ENCODE assay signal across 6 cellular contexts in genomic region chr15:40333922-40334492, GRCh38. TPM values are rescaled to one million over a fixed set of nuclear protein-coding genes. Genes with fewer than 3 reads are reported as not detected.
DNase-seq lines count a peak whose midpoint lies in the region; ATAC-seq and TF ChIP-seq lines count a peak whose summit lies in the region.

No MANE protein-coding gene starts in this region.

- no peak for TF ChIP-seq POLR2A in breast epithelium (IDR thresholded peaks at IDR 0.05)

- H3K9me3 Mint-ChIP-seq in MCF 10A (ENCODE audit: unreplicated experiment) (no peaks in the 10 kb centered on the region), endothelial cell (ENCODE audit: unreplicated experiment) (no peaks in the 10 kb centered on the region)

- H3K27ac Mint-ChIP-seq in MCF 10A (ENCODE audit: low read depth, unreplicated experiment) (no peak overlapping the region), endothelial cell (ENCODE audit: unreplicated experiment) (peak overlapping the region; percentile 92)

- H3K4me3 Mint-ChIP-seq in MCF 10A (ENCODE audit: unreplicated experiment) = no peak overlapping the region
- peak overlapping the region; percentile 63 for H3K4me3 Mint-ChIP-seq in endothelial cell (ENCODE audit: unreplicated experiment)

- H3K36me3 ChIP-seq in breast epithelium = no peaks in the 10 kb centered on the region
- H3K36me3 ChIP-seq in psoas muscle (ENCODE audit: insufficient read depth in 1 of 2, low read depth in 1 of 2) = peaks cover 0 to 29% of the 10 kb centered on the region in 2 donors

- no peaks in the 10 kb centered on the region for H3K9me3 ChIP-seq in breast epithelium
- no peaks in the 10 kb centered on the region for H3K9me3 ChIP-seq in psoas muscle

- no TSS peak for BruUV-seq in MCF 10A (replicated peaks; lab: Mats Ljungman, UMichigan)

- CTCF ChIA-PET in MCF 10A (lab: Yijun Ruan, JAX) = interaction anchor here (0.5 to 12.1 kb wide), 4 partner anchors 11 to 188 kb away, joined by 3 to 179 read pairs (median 3); no protein-coding TSS in a partner anchor

- in situ Hi-C loops in G401 (cut with HindIII; ENCODE audit: low sequenced_read_pairs) = no loop called here

- H3K27me3 Mint-ChIP-seq in MCF 10A (ENCODE audit: insufficient read depth, unreplicated experiment) (no peaks in the 10 kb centered on the region), endothelial cell (ENCODE audit: unreplicated experiment) (peaks cover 10% of the 10 kb centered on the region)

- DNase-seq in breast epithelium (ENCODE audit: low spot score in 2 of 2) (peak in 1 of 2 donors; percentile 60), MCF 10A (ENCODE audit: unreplicated experiment) (no peak), endothelial cell (ENCODE audit: low spot score) (peak; percentile 48), psoas muscle (peak; percentile 63 to 82), middle frontal gyrus (ENCODE audit: extremely low spot score, low spot score) (no peak), G401 (ENCODE audit: low spot score) (no peak)

- peak overlapping the region in 1 of 3 donors; percentile 15 for H3K4me3 ChIP-seq in breast epithelium
- H3K4me3 ChIP-seq in psoas muscle = peak overlapping the region; percentile 22

- H3K4me1 ChIP-seq in breast epithelium (peaks cover 33 to 42% of the 10 kb centered on the region in 2 donors), psoas muscle (peaks cover 77% of the 10 kb centered on the region)

- intact Hi-C loops in breast epithelium (cut with DNase I; ENCODE audit: low total_unique reads) = no loop called here
- intact Hi-C loops in MCF 10A (cut with micrococcal nuclease) = no loop called here
- intact Hi-C loops in psoas muscle (cut with DNase I) = no loop called here

- H3K27ac ChIP-seq in breast epithelium = peak overlapping the region; percentile 96 to 97
- peak overlapping the region; percentile 73 for H3K27ac ChIP-seq in psoas muscle

- WGBS in psoas muscle, 3 donors = 28 to 32% (median 30%) methylated on average over 11 to 12 of the region's 12 CpGs

- ATAC-seq in psoas muscle = no peak

- POLR2A ChIA-PET in MCF 10A (lab: Yijun Ruan, JAX) = interaction anchor here (0.6 to 0.8 kb wide), 3 partner anchors 51 to 310 kb away, joined by 3 to 4 read pairs (median 3); partner anchors contain the start of gene ANKRD63

- H3K27me3 ChIP-seq in breast epithelium (no peaks in the 10 kb centered on the region), psoas muscle (ENCODE audit: insufficient read depth in 3 of 3, low read length in 2 of 3) (no peaks in the 10 kb centered on the region)

- peaks cover 27% of the 10 kb centered on the region for H3K36me3 Mint-ChIP-seq in MCF 10A (ENCODE audit: insufficient read depth, unreplicated experiment)
- H3K36me3 Mint-ChIP-seq in endothelial cell (ENCODE audit: low read depth, unreplicated experiment) = no peaks in the 10 kb centered on the region

- no peak for TF ChIP-seq CTCF in breast epithelium (IDR thresholded peaks at IDR 0.05)
- no peak for TF ChIP-seq CTCF in MCF 10A (IDR thresholded peaks at IDR 0.05; ENCODE audit: unreplicated experiment)
- TF ChIP-seq CTCF in endothelial cell (IDR thresholded peaks at IDR 0.05; ENCODE audit: unreplicated experiment) = no peak
- TF ChIP-seq CTCF in psoas muscle (IDR thresholded peaks at IDR 0.05) = no peak

- peaks cover 30% of the 10 kb centered on the region for H3K4me1 Mint-ChIP-seq in MCF 10A (ENCODE audit: insufficient read depth, unreplicated experiment)
- H3K4me1 Mint-ChIP-seq in endothelial cell (ENCODE audit: unreplicated experiment) = peaks cover 43% of the 10 kb centered on the region

RNA-seq across cellular contexts. Expression of gene CCDC9B, which starts 6.7 kb away (rescaled TPM):
- total RNA-seq in breast epithelium = 10 to 100 TPM in 1 of 3 donors, 1 to 10 TPM in 2; 4.0 to 14.1 (median 9.4) TPM
- 36.0 and 45.3 TPM in 2 replicates for total RNA-seq in MCF 10A (2022)
- total RNA-seq in endothelial cell (ENCODE audit: unreplicated experiment) = 0.92 TPM
- total RNA-seq in psoas muscle = 100 to 1,000 TPM in 3 of 4 donors, 10 to 100 TPM in 1; 87.0 to 161 (median 129) TPM
- 10 to 100 TPM; 14.5 to 50.5 (median 23.2) TPM for polyA plus RNA-seq in psoas muscle
- total RNA-seq in G401 (2014; rRNA removed; shearing (Covaris generic)) = 4.7 and 5.9 TPM in 2 replicates

RNA-seq across cellular contexts. Expression of gene INAFM2, which starts 10.5 kb away (rescaled TPM):
- total RNA-seq in breast epithelium = 10 to 100 TPM in 2 of 3 donors, 1 to 10 TPM in 1; 5.1 to 17.3 (median 12.5) TPM
- 14.9 and 15.7 TPM in 2 replicates for total RNA-seq in MCF 10A (2022)
- 17.7 TPM for total RNA-seq in endothelial cell (ENCODE audit: unreplicated experiment)
- 10 to 100 TPM; 22.3 to 32.4 (median 28.9) TPM for total RNA-seq in psoas muscle
- 10 to 100 TPM in 1 of 3 donors, 1 to 10 TPM in 2; 5.8 to 14.5 (median 7.9) TPM for polyA plus RNA-seq in psoas muscle
- 203 TPM in 2 replicates for total RNA-seq in G401 (2014; rRNA removed; shearing (Covaris generic))

RNA-seq across cellular contexts. Expression of gene PHGR1, which starts 16.8 kb away (rescaled TPM):
- total RNA-seq in breast epithelium (1 to 10 TPM in 2 of 3 donors, not detected in 1; 7.0 to 8.5 TPM), MCF 10A (2022) (not detected in 2 replicates), endothelial cell (ENCODE audit: unreplicated experiment) (not detected), psoas muscle (not detected)
- 1 to 10 TPM in 2 of 3 donors, under 1 TPM in 1; 0.49 to 4.8 (median 1.4) TPM for polyA plus RNA-seq in psoas muscle
- total RNA-seq in G401 (2014; rRNA removed; shearing (Covaris generic)) = not detected in 2 replicates

RNA-seq across cellular contexts. Expression of gene DISP2, which starts 24.0 kb away (rescaled TPM):
- total RNA-seq in breast epithelium = under 1 TPM; under 0.01 to 0.88 (median under 0.01) TPM
- 1.8 and 2.1 TPM in 2 replicates for total RNA-seq in MCF 10A (2022)
- 3.6 TPM for total RNA-seq in endothelial cell (ENCODE audit: unreplicated experiment)
- total RNA-seq in psoas muscle = 1 to 10 TPM in 1 of 4 donors, under 1 TPM in 3; 0.05 to 2.4 (median 0.72) TPM
- polyA plus RNA-seq in psoas muscle = under 1 TPM; 0.42 to 0.79 (median 0.52) TPM
- total RNA-seq in G401 (2014; rRNA removed; shearing (Covaris generic)) = 1.0 and 3.1 TPM in 2 replicates

RNA-seq across cellular contexts. Expression of gene PLCB2, which starts 26.3 kb away (rescaled TPM):
- 10 to 100 TPM in 2 of 3 donors, 1 to 10 TPM in 1; 4.3 to 17.9 (median 13.6) TPM for total RNA-seq in breast epithelium
- 0.15 and 0.84 TPM in 2 replicates for total RNA-seq in MCF 10A (2022)
- total RNA-seq in endothelial cell (ENCODE audit: unreplicated experiment) = 71.3 TPM
- 1 to 10 TPM; 1.7 to 4.6 (median 3.5) TPM for total RNA-seq in psoas muscle
- polyA plus RNA-seq in psoas muscle = 1 to 10 TPM in 2 of 3 donors, under 1 TPM in 1; 0.73 to 2.0 (median 1.6) TPM
- total RNA-seq in G401 (2014; rRNA removed; shearing (Covaris generic)) = 99.6 and 145 TPM in 2 replicates

Comparison
In these comparisons a context has a peak if more than half of its experiments do, and no peak if none do; other contexts are left out.
1. DNase-seq: peak in endothelial cell (single experiment) and psoas muscle (2 of 2); none in MCF 10A (single experiment), middle frontal gyrus (single experiment) and G401 (single experiment).